ENCODE assay signal across 31 cellular contexts in genomic region chr20:9485614-9486325, GRCh38. TPM values are rescaled to one million over a fixed set of nuclear protein-coding genes. Genes with fewer than 3 reads are reported as not detected.
DNase-seq lines count a peak whose midpoint lies in the region; ATAC-seq and TF ChIP-seq lines count a peak whose summit lies in the region.
"Had no signal": no experiment of that assay in that cellular context is flagged by ENCODE, and none has a peak within 500 bp of the region (broad histone marks: within the 10 kb centered on the region; RNA-seq: fewer than 3 reads in every experiment).

No MANE protein-coding gene starts in this region.

- no peak overlapping the region for H3K27ac ChIP-seq in upper lobe of right lung
- H3K27ac ChIP-seq: breast epithelium, PC-9, VCaP had no signal

- no peaks in the 10 kb centered on the region for H3K27me3 ChIP-seq in upper lobe of right lung
- H3K27me3 ChIP-seq in HAP-1 (ENCODE audit: low read depth) = peaks cover 17% of the 10 kb centered on the region; the same call in 1 of the 2 replicates
- H3K27me3 ChIP-seq: breast epithelium had no signal

- no peaks in the 10 kb centered on the region for H3K4me1 Mint-ChIP-seq in activated naive CD4-positive, alpha-beta T cell treated with anti-CD3 and anti-CD28 coated beads, Interleukin-2, amount 50 U/mL, for 24 hours
- no peaks in the 10 kb centered on the region for H3K4me1 Mint-ChIP-seq in activated naive CD4-positive, alpha-beta T cell treated with anti-CD3 and anti-CD28 coated beads, Interleukin-2, amount 10 ng/mL, durations not matched to agents 7 days and 5 days
- H3K4me1 Mint-ChIP-seq: activated CD4-positive, alpha-beta T cell treated with anti-CD3 and anti-CD28 coated beads, Interleukin-2, amount 10 ng/mL, durations not matched to agents 24 days and 14 days; activated naive CD8-positive, alpha-beta T cell treated with anti-CD3 and anti-CD28 coated beads for 36 hours; immature natural killer cell had no signal

- in situ Hi-C loops in HAP-1 (cut with MboI; ENCODE audit: low sequenced_read_pairs) = no loop called here

- H3K9me3 ChIP-seq in upper lobe of right lung (no peaks in the 10 kb centered on the region), HAP-1 (no peaks in the 10 kb centered on the region)
- H3K9me3 ChIP-seq: breast epithelium, mucosa of descending colon had no signal

- ATAC-seq in upper lobe of right lung = peak; percentile 35
- ATAC-seq: left cardiac atrium; mucosa of descending colon; natural killer cell treated with Interleukin-12 subunit alpha and Interleukin-12 subunit beta and Interleukin-15 and Interleukin-18, amount 100 ng/mL, for 72 hours; stimulated activated memory B cell treated with anti-CD40 and anti-IgM and Interleukin-4, amounts not matched to agents 10 μg/mL and 1 μg/mL and 100 μg/mL, for 72 hours had no signal

- peaks cover 8% of the 10 kb centered on the region for H3K9me3 Mint-ChIP-seq in activated naive CD4-positive, alpha-beta T cell treated with anti-CD3 and anti-CD28 coated beads, Interleukin-2, amount 50 U/mL, for 24 hours
- H3K9me3 Mint-ChIP-seq in activated naive CD4-positive, alpha-beta T cell treated with anti-CD3 and anti-CD28 coated beads, Interleukin-2, amount 10 ng/mL, durations not matched to agents 7 days and 5 days = peaks cover 3% of the 10 kb centered on the region
- H3K9me3 Mint-ChIP-seq: activated CD4-positive, alpha-beta T cell treated with anti-CD3 and anti-CD28 coated beads, Interleukin-2, amount 10 ng/mL, durations not matched to agents 24 days and 14 days; activated naive CD8-positive, alpha-beta T cell treated with anti-CD3 and anti-CD28 coated beads for 36 hours; HFFc6; type B pancreatic cell had no signal

- H3K4me3 Mint-ChIP-seq in activated naive CD4-positive, alpha-beta T cell treated with anti-CD3 and anti-CD28 coated beads, Interleukin-2, amount 50 U/mL, for 24 hours = no peak overlapping the region
- H3K4me3 Mint-ChIP-seq in activated naive CD4-positive, alpha-beta T cell treated with anti-CD3 and anti-CD28 coated beads, Interleukin-2, amount 10 ng/mL, durations not matched to agents 7 days and 5 days = no peak overlapping the region
- H3K4me3 Mint-ChIP-seq: activated CD4-positive, alpha-beta T cell treated with anti-CD3 and anti-CD28 coated beads, Interleukin-2, amount 10 ng/mL, durations not matched to agents 24 days and 14 days; activated naive CD8-positive, alpha-beta T cell treated with anti-CD3 and anti-CD28 coated beads for 36 hours; HFFc6; immature natural killer cell; natural killer cell treated with Interleukin-12 subunit alpha and Interleukin-12 subunit beta and Interleukin-15 and Interleukin-18, amount 100 ng/mL, for 72 hours; stimulated activated memory B cell treated with anti-CD40 and anti-IgM and Interleukin-4, amounts not matched to agents 10 μg/mL and 1 μg/mL and 100 μg/mL, for 72 hours; type B pancreatic cell had no signal

- DNase-seq in activated naive CD4-positive, alpha-beta T cell treated with anti-CD3 and anti-CD28 coated beads, Interleukin-2, amount 10 ng/mL, durations not matched to agents 7 days and 5 days = no peak
- peak; percentile 74 for DNase-seq in LHCN-M2 (ENCODE audit: low read depth)
- peak; percentile 33 for DNase-seq in RPMI7951 (ENCODE audit: low read depth)
- no peak for DNase-seq in upper lobe of right lung
- no peak for DNase-seq in dedifferentiated amniotic fluid mesenchymal stem cell (ENCODE audit: extremely low spot score)
- no peak for DNase-seq in HAP-1 (ENCODE audit: low spot score in 2 of 2)
- DNase-seq: activated CD4-positive, alpha-beta T cell treated with anti-CD3 and anti-CD28 coated beads, Interleukin-2, amount 10 ng/mL, durations not matched to agents 24 days and 14 days; activated CD8-positive, alpha-beta memory T cell treated with anti-CD3 and anti-CD28 coated beads for 24 hours; activated naive CD8-positive, alpha-beta T cell treated with anti-CD3 and anti-CD28 coated beads for 36 hours; anterior cingulate cortex; DMS153; effector CD4-positive, alpha-beta T cell; HFFc6; hippocampal formation; immature natural killer cell; left cardiac atrium; mucosa of descending colon; NCI-H1105 treated with DMSO at 0.1 percent for 48 hours; NCI-H187 treated with DMSO at 0.1 percent for 48 hours; NCI-H82; PC-9; Right ventricle myocardium superior had no signal

- intact Hi-C loops in upper lobe of right lung (cut with DNase I) = no loop called here

- H3K4me3 ChIP-seq in upper lobe of right lung (no peak overlapping the region), HAP-1 (no peak overlapping the region)
- H3K4me3 ChIP-seq: breast epithelium, mucosa of descending colon, PC-9 had no signal

- H3K36me3 Mint-ChIP-seq in activated naive CD4-positive, alpha-beta T cell treated with anti-CD3 and anti-CD28 coated beads, Interleukin-2, amount 50 U/mL, for 24 hours = no peaks in the 10 kb centered on the region
- no peaks in the 10 kb centered on the region for H3K36me3 Mint-ChIP-seq in activated naive CD4-positive, alpha-beta T cell treated with anti-CD3 and anti-CD28 coated beads, Interleukin-2, amount 10 ng/mL, durations not matched to agents 7 days and 5 days
- H3K36me3 Mint-ChIP-seq: activated naive CD8-positive, alpha-beta T cell treated with anti-CD3 and anti-CD28 coated beads for 36 hours; IgD-negative memory B cell; immature natural killer cell; natural killer cell treated with Interleukin-12 subunit alpha and Interleukin-12 subunit beta and Interleukin-15 and Interleukin-18, amount 100 ng/mL, for 72 hours; stimulated activated memory B cell treated with anti-CD40 and anti-IgM and Interleukin-4, amounts not matched to agents 10 μg/mL and 1 μg/mL and 100 μg/mL, for 72 hours; type B pancreatic cell had no signal

- CTCF ChIA-PET in activated naive CD4-positive, alpha-beta T cell treated with anti-CD3 and anti-CD28 coated beads, Interleukin-2, amount 10 ng/mL, durations not matched to agents 7 days and 5 days (lab: Charles Lee) = no interaction called here

- no peak for TF ChIP-seq CTCF in upper lobe of right lung (IDR thresholded peaks at IDR 0.05)

- H3K27ac Mint-ChIP-seq in activated naive CD4-positive, alpha-beta T cell treated with anti-CD3 and anti-CD28 coated beads, Interleukin-2, amount 50 U/mL, for 24 hours = peak overlapping the region; percentile 51
- no peak overlapping the region for H3K27ac Mint-ChIP-seq in activated naive CD4-positive, alpha-beta T cell treated with anti-CD3 and anti-CD28 coated beads, Interleukin-2, amount 10 ng/mL, durations not matched to agents 7 days and 5 days
- H3K27ac Mint-ChIP-seq: activated CD4-positive, alpha-beta T cell treated with anti-CD3 and anti-CD28 coated beads, Interleukin-2, amount 10 ng/mL, durations not matched to agents 24 days and 14 days; activated naive CD8-positive, alpha-beta T cell treated with anti-CD3 and anti-CD28 coated beads for 36 hours; HFFc6; IgD-negative memory B cell; immature natural killer cell; natural killer cell treated with Interleukin-12 subunit alpha and Interleukin-12 subunit beta and Interleukin-15 and Interleukin-18, amount 100 ng/mL, for 72 hours; stimulated activated memory B cell treated with anti-CD40 and anti-IgM and Interleukin-4, amounts not matched to agents 10 μg/mL and 1 μg/mL and 100 μg/mL, for 72 hours; type B pancreatic cell had no signal

- no peaks in the 10 kb centered on the region for H3K36me3 ChIP-seq in upper lobe of right lung
- no peaks in the 10 kb centered on the region for H3K36me3 ChIP-seq in HAP-1 (replicated peaks)
- H3K36me3 ChIP-seq: breast epithelium had no signal

- peaks cover 3% of the 10 kb centered on the region for H3K27me3 Mint-ChIP-seq in activated naive CD4-positive, alpha-beta T cell treated with anti-CD3 and anti-CD28 coated beads, Interleukin-2, amount 50 U/mL, for 24 hours
- no peaks in the 10 kb centered on the region for H3K27me3 Mint-ChIP-seq in activated naive CD4-positive, alpha-beta T cell treated with anti-CD3 and anti-CD28 coated beads, Interleukin-2, amount 10 ng/mL, durations not matched to agents 7 days and 5 days
- H3K27me3 Mint-ChIP-seq: activated CD4-positive, alpha-beta T cell treated with anti-CD3 and anti-CD28 coated beads, Interleukin-2, amount 10 ng/mL, durations not matched to agents 24 days and 14 days; activated naive CD8-positive, alpha-beta T cell treated with anti-CD3 and anti-CD28 coated beads for 36 hours; stimulated activated memory B cell treated with anti-CD40 and anti-IgM and Interleukin-4, amounts not matched to agents 10 μg/mL and 1 μg/mL and 100 μg/mL, for 72 hours had no signal

- H3K4me1 ChIP-seq in upper lobe of right lung (no peaks in the 10 kb centered on the region), HAP-1 (no peaks in the 10 kb centered on the region)
- H3K4me1 ChIP-seq: breast epithelium had no signal

RNA-seq across cellular contexts. Expression of gene LAMP5, which starts 28.6 kb away (rescaled TPM):
- total RNA-seq in LHCN-M2 (2014; rRNA removed) (0.98 and 1.0 TPM in 2 replicates), upper lobe of right lung (0.49 TPM)
- polyA plus RNA-seq in LHCN-M2 (2012) = 1.2 TPM
- 0.10 and 0.12 TPM in 2 replicates for total RNA-seq in RPMI7951 (2014; rRNA removed; shearing (Covaris generic))
- total RNA-seq: activated CD4-positive, alpha-beta T cell treated with anti-CD3 and anti-CD28 coated beads, Interleukin-2, amount 10 ng/mL, durations not matched to agents 24 days and 14 days; activated naive CD8-positive, alpha-beta T cell treated with anti-CD3 and anti-CD28 coated beads for 36 hours; HFFc6; left cardiac atrium; lung microvascular endothelial cell; natural killer cell treated with Interleukin-12 subunit alpha and Interleukin-12 subunit beta and Interleukin-15 and Interleukin-18, amount 100 ng/mL, for 72 hours; PC-9; Right ventricle myocardium superior; subcutaneous adipose tissue had no signal

Comparison
In these comparisons a context has a peak if more than half of its experiments do, and no peak if none do; other contexts are left out.
1. DNase-seq: peak in LHCN-M2 (single experiment) and RPMI7951 (single experiment); none in activated naive CD4-positive, alpha-beta T cell treated with anti-CD3 and anti-CD28 coated beads, Interleukin-2, amount 10 ng/mL, durations not matched to agents 7 days and 5 days (single experiment), upper lobe of right lung (single experiment), dedifferentiated amniotic fluid mesenchymal stem cell (single experiment) and HAP-1 (0 of 2).